In genomic region chr3:198143545-198144137, GRCh38 we compare ENCODE assay signal across 7 cellular contexts.
DNase-seq lines count a peak whose midpoint lies in the region; TF ChIP-seq lines count a peak whose summit lies in the region.
"Not testable (repeated sequence)": the region's sequence is repeated elsewhere in the genome, so short reads cannot be mapped to it uniquely, and the experiment has no call there.

No MANE protein-coding gene starts in this region.

- H3K9me3 ChIP-seq in SJSA1 (replicated peaks); esophagus muscularis mucosa: not testable (repeated sequence)

- CTCF ChIA-PET in MCF 10A (lab: Yijun Ruan, JAX) = not testable (repeated sequence)

- H3K4me3 ChIP-seq in SJSA1; esophagus muscularis mucosa; skeletal muscle cell (ENCODE audit: low read depth, low read length): not testable (repeated sequence)

- not testable (repeated sequence) for BruUV-seq in MCF 10A (replicated peaks; lab: Mats Ljungman, UMichigan)

- TF ChIP-seq POLR2A in esophagus muscularis mucosa (IDR thresholded peaks at IDR 0.05; ENCODE audit: low read depth) = not testable (repeated sequence)

- not testable (repeated sequence) for H3K27me3 ChIP-seq in SJSA1 (replicated peaks); esophagus muscularis mucosa

- not testable (repeated sequence) for TF ChIP-seq EP300 in esophagus muscularis mucosa (IDR thresholded peaks at IDR 0.05)

- POLR2A ChIA-PET in MCF 10A (lab: Yijun Ruan, JAX) = interaction anchor here (0.8 kb wide), 1 partner anchor 238 kb away, joined by 3 read pairs; no protein-coding TSS in a partner anchor

- 80% methylated on average over 2 of the region's 10 CpGs for WGBS in esophagus muscularis mucosa

- H3K4me1 ChIP-seq in SJSA1 (replicated peaks) (peaks cover 15% of the 10 kb centered on the region), esophagus muscularis mucosa (peaks cover 0 to 26% (median 4%) of the 10 kb centered on the region in 4 donors)

- peak; percentile 36 for DNase-seq in Daoy (ENCODE audit: low read depth)
- DNase-seq in M059J (ENCODE audit: low read depth) = peak; percentile 35
- DNase-seq in SJSA1 (ENCODE audit: low read depth in 1 of 2, low spot score in 2 of 2) = peak; percentile 79 to 81
- DNase-seq in MCF 10A (ENCODE audit: unreplicated experiment) = peak; percentile 34
- peak; percentile 53 for DNase-seq in esophagus muscularis mucosa (ENCODE audit: extremely low spot score)
- peak; percentile 39 for DNase-seq in left kidney (ENCODE audit: low read depth, low spot score)
- DNase-seq in skeletal muscle cell (ENCODE audit: low read depth) = peak; percentile 0

- not testable (repeated sequence) for H3K27ac Mint-ChIP-seq in MCF 10A (ENCODE audit: low read depth, unreplicated experiment)

- H3K27me3 Mint-ChIP-seq in MCF 10A (ENCODE audit: insufficient read depth, unreplicated experiment) = not testable (repeated sequence)

- not testable (repeated sequence) for H3K9me3 Mint-ChIP-seq in MCF 10A (ENCODE audit: unreplicated experiment)

- intact Hi-C loops in MCF 10A (cut with micrococcal nuclease); esophagus muscularis mucosa (cut with DNase I): not testable (repeated sequence)

- not testable (repeated sequence) for H3K36me3 Mint-ChIP-seq in MCF 10A (ENCODE audit: insufficient read depth, unreplicated experiment)

- H3K36me3 ChIP-seq in SJSA1, esophagus muscularis mucosa: not testable (repeated sequence)

- not testable (repeated sequence) for H3K4me1 Mint-ChIP-seq in MCF 10A (ENCODE audit: insufficient read depth, unreplicated experiment)

- TF ChIP-seq CTCF in MCF 10A (IDR thresholded peaks at IDR 0.05; ENCODE audit: unreplicated experiment); esophagus muscularis mucosa (IDR thresholded peaks at IDR 0.05): not testable (repeated sequence)

- not testable (repeated sequence) for H3K4me3 Mint-ChIP-seq in MCF 10A (ENCODE audit: unreplicated experiment)

- H3K27ac ChIP-seq in SJSA1; esophagus muscularis mucosa (replicated peaks in 1 of 4): not testable (repeated sequence)

Comparison
In these comparisons a context has a peak if more than half of its experiments do, and no peak if none do; other contexts are left out.
1. DNase-seq: peak in every context shown above with its lines; median percentile 80 in SJSA1; 53 in esophagus muscularis mucosa; 39 in left kidney; 36 in Daoy; 35 in M059J; 34 in MCF 10A; 0 in skeletal muscle cell.